ENCODE assay signal across 1 cellular context in the genomic region with DNA sequence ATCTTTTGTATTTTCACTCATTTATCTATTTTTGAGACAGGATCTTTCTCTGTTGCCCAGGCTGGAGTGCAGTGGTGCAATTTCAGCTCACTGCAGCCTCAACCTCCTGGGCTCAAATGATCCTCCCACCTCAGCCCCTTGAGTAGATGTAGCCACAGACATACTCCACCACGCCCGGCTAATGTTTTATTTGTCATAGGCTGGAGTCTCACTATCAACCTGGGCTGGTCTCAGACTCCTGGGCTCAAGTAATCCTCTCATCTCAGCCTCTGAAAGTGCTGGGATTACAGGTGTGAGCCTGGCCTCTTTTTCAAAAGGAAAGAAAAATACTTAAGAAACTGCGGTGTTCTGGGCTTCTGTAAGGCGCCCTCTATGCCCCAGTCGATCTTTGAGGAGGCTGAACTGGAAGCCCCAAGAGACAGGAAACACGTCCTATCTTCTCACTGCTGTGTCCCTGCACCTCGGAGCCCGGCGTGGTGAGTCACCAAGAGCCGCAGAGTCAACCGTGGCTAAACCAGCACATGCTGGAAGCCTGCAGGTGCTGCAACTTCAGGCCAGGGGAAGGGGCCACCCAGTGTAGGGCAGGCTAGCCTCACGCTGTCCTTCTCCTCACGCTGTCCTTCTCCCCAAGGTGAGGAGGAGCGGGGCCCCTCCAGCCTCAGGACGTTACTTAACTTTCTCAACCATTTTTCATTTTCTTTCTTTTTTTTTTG.
TF ChIP-seq lines count a peak whose summit lies in the region.

No MANE protein-coding gene starts in this region.

TF ChIP-seq in endothelial cell of umbilical vein, 7 proteins besides CTCF, POLR2A, EP300 and RAD21 (continued from another document):
- no peak for TF ChIP-seq MYC (IDR thresholded peaks at IDR 0.05; ENCODE audit: low read depth, low read length)
- no peak for TF ChIP-seq JUN (IDR thresholded peaks at IDR 0.05; ENCODE audit: borderline replicate concordance, insufficient read depth, insufficient read length, low read depth)
- TF ChIP-seq, protein P1, sequence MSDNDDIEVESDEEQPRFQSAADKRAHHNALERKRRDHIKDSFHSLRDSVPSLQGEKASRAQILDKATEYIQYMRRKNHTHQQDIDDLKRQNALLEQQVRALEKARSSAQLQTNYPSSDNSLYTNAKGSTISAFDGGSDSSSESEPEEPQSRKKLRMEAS (IDR thresholded peaks at IDR 0.05; ENCODE audit: insufficient read depth, insufficient read length): no peak
